In the genomic region with DNA sequence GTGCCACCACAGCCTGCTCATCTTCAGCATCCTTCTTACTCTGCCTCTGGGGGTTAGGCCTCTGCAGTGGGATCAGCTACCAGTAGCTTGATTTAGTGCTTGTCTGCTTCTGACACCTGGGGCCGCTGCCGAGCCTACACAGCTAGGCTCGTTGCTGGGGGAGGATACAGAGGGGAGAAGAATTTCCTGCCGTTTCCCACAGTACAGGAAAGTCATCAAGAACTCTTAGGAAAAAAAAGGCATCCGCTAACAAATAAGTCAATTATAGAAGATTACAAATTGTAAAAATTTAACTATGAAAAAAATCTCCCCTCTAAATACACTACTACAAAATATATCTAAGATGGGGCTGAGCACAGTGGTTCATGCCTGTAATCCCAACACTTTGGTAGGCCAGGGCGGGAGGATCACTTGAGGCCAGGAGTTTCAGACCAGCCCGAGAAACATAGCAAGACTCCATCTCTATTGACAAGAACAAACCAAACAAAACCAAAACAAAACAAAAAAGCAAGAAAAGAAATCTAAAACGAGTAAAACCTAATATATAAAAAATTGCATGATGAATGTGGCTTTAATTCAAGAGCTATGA, we compare ENCODE assay signal across 9 cellular contexts. TPM values are rescaled to one million over a fixed set of nuclear protein-coding genes. Genes with fewer than 3 reads are reported as not detected.
DNase-seq lines count a peak whose midpoint lies in the region; ATAC-seq and TF ChIP-seq lines count a peak whose summit lies in the region.
"Had no signal": no experiment of that assay in that cellular context is flagged by ENCODE, and none has a peak within 500 bp of the region (broad histone marks: within the 10 kb centered on the region; RNA-seq: fewer than 3 reads in every experiment).

No MANE protein-coding gene starts in this region.

- H3K4me3 Mint-ChIP-seq in activated CD4-positive, alpha-beta T cell treated with anti-CD3 and anti-CD28 coated beads for 36 hours: no peak overlapping the region

- H3K36me3 ChIP-seq in heart right ventricle (peaks cover 0 to 3% (median 0%) of the 10 kb centered on the region in 9 donors), gastrocnemius medialis (no peaks in the 10 kb centered on the region)

- POLR2A ChIA-PET in activated CD4-positive, alpha-beta T cell treated with anti-CD3 and anti-CD28 coated beads for 36 hours (lab: Charles Lee): no interaction called here

- DNase-seq in GM13977 (ENCODE audit: low spot score) (no peak), heart right ventricle (peak; percentile 37 to 50), gastrocnemius medialis (peak in 1 of 2 donors; percentile 66), MV-4-11 (lab: John Stamatoyannopoulos, UW) (no peak), retina (no peak), NOMO-1 treated with DMSO at 0.1 percent for 48 hours (lab: John Stamatoyannopoulos, UW; ENCODE audit: unreplicated experiment) (no peak)
- no peak for DNase-seq in activated CD4-positive, alpha-beta T cell treated with anti-CD3 and anti-CD28 coated beads for 36 hours
- DNase-seq: NCI-H446 treated with DMSO at 0.1 percent for 48 hours had no signal

- no peak for TF ChIP-seq POLR2A in gastrocnemius medialis (IDR thresholded peaks at IDR 0.05)

- H3K4me3 ChIP-seq in heart right ventricle: no peak overlapping the region
- H3K4me3 ChIP-seq in gastrocnemius medialis: no peak overlapping the region

- intact Hi-C loops in heart right ventricle (cut with DNase I) (loop anchor here in 1 of 10 donors (2.0 kb wide), 1 partner anchor 26 kb away; the partner anchor contains the start of gene LATS2), gastrocnemius medialis (cut with DNase I; ENCODE audit: low total_unique reads) (loop anchor here (1.0 kb wide), 1 partner anchor 27 kb away; the partner anchor contains the start of gene LATS2)
- intact Hi-C loops in activated CD4-positive, alpha-beta T cell treated with anti-CD3 and anti-CD28 coated beads for 36 hours (cut with DNase I, micrococcal nuclease): no loop called here

- H3K27me3 Mint-ChIP-seq in activated CD4-positive, alpha-beta T cell treated with anti-CD3 and anti-CD28 coated beads for 36 hours: no peaks in the 10 kb centered on the region

- in situ Hi-C loops in GM13977 (cut with MboI; ENCODE audit: low pct_unique_long_range_greater_than_20kb, low sequenced_read_pairs, unreplicated experiment): no loop called here
- in situ Hi-C loops in gastrocnemius medialis (cut with MboI; ENCODE audit: low sequenced_read_pairs in 4 of 4): no loop called here

- H3K9me3 ChIP-seq in heart right ventricle: no peaks in the 10 kb centered on the region
- H3K9me3 ChIP-seq in gastrocnemius medialis: no peaks in the 10 kb centered on the region

- H3K27ac Mint-ChIP-seq in activated CD4-positive, alpha-beta T cell treated with anti-CD3 and anti-CD28 coated beads for 36 hours: no peak overlapping the region

- no peaks in the 10 kb centered on the region for H3K36me3 Mint-ChIP-seq in activated CD4-positive, alpha-beta T cell treated with anti-CD3 and anti-CD28 coated beads for 36 hours (ENCODE audit: low read depth)

- peak; percentile 44 for TF ChIP-seq CTCF in GM13977 (IDR thresholded peaks at IDR 0.05; ENCODE audit: extremely low read depth, insufficient read depth, missing control alignments)
- peak; percentile 6 to 68 (median 48) for TF ChIP-seq CTCF in heart right ventricle (IDR thresholded peaks at IDR 0.05)
- peak in 3 of 5 experiments; percentile 33 to 53 (median 40) for TF ChIP-seq CTCF in gastrocnemius medialis (IDR thresholded peaks at IDR 0.05 in 4 of 5, conservative IDR thresholded peaks at IDR 0.05 in 1 of 5)

- H3K4me1 ChIP-seq in heart right ventricle (peaks cover 18 to 91% (median 79%) of the 10 kb centered on the region in 9 donors), gastrocnemius medialis (peaks cover 60 to 72% of the 10 kb centered on the region in 2 donors)

- H3K27ac ChIP-seq in heart right ventricle: peak overlapping the region; percentile 52 to 86 (median 76)
- peak overlapping the region; percentile 83 to 89 (median 86) for H3K27ac ChIP-seq in gastrocnemius medialis

- peaks cover 9% of the 10 kb centered on the region for H3K4me1 Mint-ChIP-seq in activated CD4-positive, alpha-beta T cell treated with anti-CD3 and anti-CD28 coated beads for 36 hours

- no peaks in the 10 kb centered on the region for H3K27me3 ChIP-seq in heart right ventricle
- no peaks in the 10 kb centered on the region for H3K27me3 ChIP-seq in gastrocnemius medialis

- CTCF ChIA-PET in activated CD4-positive, alpha-beta T cell treated with anti-CD3 and anti-CD28 coated beads for 36 hours (lab: Charles Lee): no interaction called here

- ATAC-seq in SK-N-SH treated with all-trans-retinoic acid at 6 μM for 48 hours (peak; percentile 50), heart right ventricle (peak; percentile 59 to 81 (median 74)), gastrocnemius medialis (peak; percentile 55 to 63)
- ATAC-seq in activated CD4-positive, alpha-beta T cell treated with anti-CD3 and anti-CD28 coated beads for 36 hours: no peak

- no peaks in the 10 kb centered on the region for H3K9me3 Mint-ChIP-seq in activated CD4-positive, alpha-beta T cell treated with anti-CD3 and anti-CD28 coated beads for 36 hours (ENCODE audit: low read depth)

- WGBS in heart right ventricle, 2 donors: 38 to 39% methylated on average over 8 of the region's 8 CpGs

TF ChIP-seq in SK-N-SH treated with all-trans-retinoic acid at 6 μM for 48 hours, 23 proteins besides CTCF, POLR2A, EP300 and RAD21:
- TF ChIP-seq PATZ1 (CRISPR knock-in tag; IDR thresholded peaks at IDR 0.05; ENCODE audit: borderline replicate concordance) (peak; percentile 27; the same call in 1 of the 2 replicates), TCF4 (CRISPR knock-in tag; IDR thresholded peaks at IDR 0.05; ENCODE audit: borderline replicate concordance) (no peak)

RNA-seq across cellular contexts. Expression of gene LATS2, which starts 26.7 kb away (rescaled TPM):
- total RNA-seq in heart right ventricle (10 to 100 TPM; 16.2 to 46.1 (median 27.9) TPM), gastrocnemius medialis (10 to 100 TPM; 11.5 to 34.1 (median 18.8) TPM)
- 10 to 100 TPM in 1 of 2 donors, 1 to 10 TPM in 1; 9.7 to 10.9 TPM for polyA plus RNA-seq in heart right ventricle
- total RNA-seq in activated CD4-positive, alpha-beta T cell treated with anti-CD3 and anti-CD28 coated beads for 36 hours: 1 to 10 TPM; 1.6 TPM

Comparison
In these comparisons a context has a peak if more than half of its experiments do, and no peak if none do; other contexts are left out.
1. DNase-seq: peak in heart right ventricle (2 of 2); none in GM13977 (single experiment), MV-4-11 (single experiment), retina (single experiment), activated CD4-positive, alpha-beta T cell treated with anti-CD3 and anti-CD28 coated beads for 36 hours (single experiment) and NOMO-1 treated with DMSO at 0.1 percent for 48 hours (single experiment).
2. RNA of gene LATS2, which starts 26.7 kb away (total RNA-seq): 16.2 to 46.1 TPM in heart right ventricle and 11.5 to 34.1 TPM in gastrocnemius medialis; 1.6 TPM in activated CD4-positive, alpha-beta T cell treated with anti-CD3 and anti-CD28 coated beads for 36 hours; every median in the first group is over 4 times any median in the second.
3. Peak in every context shown above with its lines, with median percentiles within 50 percentile points of each other: CTCF ChIP-seq.